In the genomic region with DNA sequence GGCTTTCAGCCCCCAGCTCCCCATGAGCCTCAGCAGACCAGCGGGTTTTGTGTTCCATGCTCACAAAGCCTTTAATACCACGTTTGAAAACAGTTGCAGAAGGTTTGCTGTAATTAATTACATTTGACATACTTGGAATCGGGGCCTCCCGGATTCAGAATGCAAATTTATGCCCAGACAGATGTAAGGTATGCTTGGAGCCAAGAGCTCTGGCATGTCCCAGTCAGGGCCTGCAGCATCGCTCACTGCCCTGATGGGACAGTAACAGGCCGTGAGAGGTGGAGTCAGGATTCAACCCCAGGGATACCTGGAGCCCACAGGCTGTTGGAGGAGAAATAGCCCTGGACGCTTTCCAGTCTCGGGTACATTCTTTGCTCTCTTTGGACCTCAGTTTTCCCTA, we compare ENCODE assay signal across 15 cellular contexts.
"Had no signal": no experiment of that assay in that cellular context is flagged by ENCODE, and none has a peak within 500 bp of the region (broad histone marks: within the 10 kb centered on the region; RNA-seq: fewer than 3 reads in every experiment).

No MANE protein-coding gene starts in this region.

- H3K79me2 ChIP-seq: parathyroid adenoma had no signal

- H3K27ac ChIP-seq: dorsolateral prefrontal cortex, epithelial cell of prostate, gastroesophageal sphincter, heart left ventricle, neutrophil, parathyroid adenoma had no signal

- H3K4me1 ChIP-seq: parathyroid adenoma had no signal

- FAIRE-seq: colon had no signal

- H3K27me3 ChIP-seq: dorsolateral prefrontal cortex, gastroesophageal sphincter, heart left ventricle, neutrophil had no signal

- H3K9me3 ChIP-seq: neutrophil had no signal

- H3K9ac ChIP-seq: parathyroid adenoma had no signal

- H3K4me3 ChIP-seq: dorsolateral prefrontal cortex, gastroesophageal sphincter, heart left ventricle had no signal

- DNase-seq: activated CD4-positive, alpha-beta T cell treated with anti-CD3 and anti-CD28 coated beads, Interleukin-2, amount 50 U/mL, for 1 hour; amniotic stem cell; central memory CD4-positive, alpha-beta T cell; dorsolateral prefrontal cortex; endodermal cell; heart left ventricle; mesenchymal stem cell; natural killer cell; stimulated activated naive B cell treated with anti-CD40 and anti-IgM and Interleukin-4, amounts not matched to agents 10 μg/mL and 1 μg/mL and 100 μg/mL, for 72 hours; T1000 had no signal

- H3K36me3 ChIP-seq: gastroesophageal sphincter, neutrophil had no signal

- H2AFZ ChIP-seq: parathyroid adenoma had no signal
